ENCODE assay signal across 10 cellular contexts in the genomic region with DNA sequence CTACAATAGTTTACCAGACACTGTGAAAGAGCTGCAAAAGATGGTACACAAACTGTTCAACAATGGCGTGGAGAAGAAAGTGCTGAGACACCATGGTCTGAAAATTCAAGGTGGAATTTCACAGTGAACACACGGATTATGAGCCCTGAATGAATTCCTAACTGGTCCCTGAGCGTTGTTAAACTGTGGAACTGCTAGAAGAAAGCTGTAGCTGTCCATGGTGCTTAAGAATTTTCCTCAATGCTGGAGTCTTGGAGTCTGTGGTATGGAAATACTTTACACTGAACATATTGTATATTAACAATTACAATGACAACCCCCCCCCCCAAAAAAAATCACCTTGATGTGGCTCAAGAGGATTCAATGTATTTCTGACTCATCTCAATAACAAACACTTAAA.
DNase-seq lines count a peak whose midpoint lies in the region; ATAC-seq and TF ChIP-seq lines count a peak whose summit lies in the region.
"Had no signal": no experiment of that assay in that cellular context is flagged by ENCODE, and none has a peak within 500 bp of the region (broad histone marks: within the 10 kb centered on the region; RNA-seq: fewer than 3 reads in every experiment).

No MANE protein-coding gene starts in this region.

- no peak overlapping the region for H3K9ac ChIP-seq in colonic mucosa (ENCODE audit: low read depth in 2 of 2, low read length in 2 of 2)
- H3K9ac ChIP-seq: parathyroid adenoma had no signal

- H3K27me3 ChIP-seq in colonic mucosa: no peaks in the 10 kb centered on the region

- ATAC-seq in HG02938 (IDR thresholded peaks at IDR 0.05; ENCODE audit: unreplicated experiment): no peak
- no peak for ATAC-seq in HG03097 (IDR thresholded peaks at IDR 0.05; ENCODE audit: low FRiP score, unreplicated experiment)

- no peaks in the 10 kb centered on the region for H3K9me3 ChIP-seq in colonic mucosa

- no peak overlapping the region for H3K4me3 ChIP-seq in colonic mucosa

- peak; percentile 49 for DNase-seq in A172 (ENCODE audit: low spot score)
- DNase-seq in HuH-7 (ENCODE audit: low spot score): peak; percentile 1
- DNase-seq in amniotic stem cell (lab: John Stamatoyannopoulos, UW): peak; percentile 3
- DNase-seq in iPS-NIHi11 (ENCODE audit: low spot score): peak; percentile 59
- no peak for DNase-seq in colonic mucosa
- no peak for DNase-seq in DMS114 treated with DMSO at 0.1 percent for 48 hours (lab: John Stamatoyannopoulos, UW; ENCODE audit: unreplicated experiment)
- DNase-seq: activated T-cell treated with anti-CD3 and anti-CD28 coated beads, Interleukin-2, amount 50 U/mL, for 24 hours had no signal

- no peaks in the 10 kb centered on the region for H3K4me1 ChIP-seq in colonic mucosa
- H3K4me1 ChIP-seq: parathyroid adenoma had no signal

- TF ChIP-seq CTCF in colonic mucosa (IDR thresholded peaks at IDR 0.05): no peak

- H3K36me3 ChIP-seq in colonic mucosa: no peaks in the 10 kb centered on the region

- no peak overlapping the region for H3K27ac ChIP-seq in colonic mucosa
- H3K27ac ChIP-seq: parathyroid adenoma had no signal

- intact Hi-C loops in colonic mucosa (cut with DNase I): no loop called here

Comparison
In these comparisons a context has a peak if more than half of its experiments do, and no peak if none do; other contexts are left out.
1. DNase-seq: peak in A172 (single experiment), HuH-7 (single experiment), amniotic stem cell (single experiment) and iPS-NIHi11 (single experiment); none in colonic mucosa (single experiment) and DMS114 treated with DMSO at 0.1 percent for 48 hours (single experiment).